ENCODE assay signal across 39 cellular contexts in the genomic region with DNA sequence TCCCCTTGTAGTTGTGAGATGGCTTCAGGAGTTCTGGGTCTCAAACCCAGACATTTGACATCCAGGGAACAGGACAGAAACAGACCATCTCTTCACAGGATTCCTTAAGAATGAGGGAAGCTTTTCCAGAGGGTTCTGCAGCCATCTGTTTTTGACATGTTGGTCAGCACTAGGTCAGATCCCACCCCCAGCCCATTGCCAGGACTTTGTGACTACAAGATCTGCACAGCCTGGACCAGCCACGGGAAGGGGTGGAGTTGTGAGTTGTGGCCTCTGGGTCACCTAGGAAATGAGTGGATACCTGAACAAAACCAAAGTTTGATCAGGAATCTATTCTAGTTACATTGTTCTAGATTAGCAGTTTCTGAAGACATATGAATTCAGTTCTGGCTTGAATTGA. TPM values are rescaled to one million over a fixed set of nuclear protein-coding genes. Genes with fewer than 3 reads are reported as not detected.
"Had no signal": no experiment of that assay in that cellular context is flagged by ENCODE, and none has a peak within 500 bp of the region (broad histone marks: within the 10 kb centered on the region; RNA-seq: fewer than 3 reads in every experiment).

No MANE protein-coding gene starts in this region.

- H3K36me3 ChIP-seq: adrenal gland, brain microvascular endothelial cell, breast epithelium, cardiac muscle cell had no signal

- H3K9me3 ChIP-seq: adrenal gland had no signal

- H3K4me1 ChIP-seq: adrenal gland, body of pancreas, breast epithelium had no signal

- ATAC-seq: activated CD8-positive, alpha-beta T cell treated with anti-CD3 and anti-CD28 coated beads for 36 hours; activated naive CD4-positive, alpha-beta T cell treated with anti-CD3 and anti-CD28 coated beads, Interleukin-2, amount 50 U/mL, for 72 hours; activated T-cell treated with anti-CD3 and anti-CD28 coated beads, Interleukin-2, amount 50 U/mL, for 4 hours; activated T-cell treated with anti-CD3 and anti-CD28 coated beads, Interleukin-2, amount 50 U/mL, for 72 hours; activated T-helper 17 cell treated with anti-CD3 and anti-CD28 coated beads, Interleukin-2, amount 50 U/mL, for 72 hours; body of pancreas had no signal

- DNase-seq: activated B cell treated with CpG ODN at 0.5 μM for 24 hours; activated CD4-positive, alpha-beta memory T cell treated with anti-CD3 and anti-CD28 coated beads for 36 hours; activated CD4-positive, alpha-beta T cell treated with anti-CD3 and anti-CD28 coated beads for 4 hours; activated CD4-positive, alpha-beta T cell treated with anti-CD3 and anti-CD28 coated beads, Interleukin-2, amount 10 ng/mL, durations not matched to agents 24 days and 14 days; activated CD4-positive, alpha-beta T cell treated with anti-CD3 and anti-CD28 coated beads, Interleukin-2, amount 50 U/mL, for 1 hour; activated CD4-positive, alpha-beta T cell treated with anti-CD3 and anti-CD28 coated beads, Interleukin-2, amount 50 U/mL, for 4 hours; activated CD4-positive, CD25-positive, alpha-beta regulatory T cell treated with anti-CD3 and anti-CD28 coated beads, Interleukin-2, amount 50 U/mL, for 72 hours; activated CD8-positive, alpha-beta memory T cell treated with anti-CD3 and anti-CD28 coated beads, Interleukin-2, amount 50 U/mL, for 4 hours; activated CD8-positive, alpha-beta T cell treated with anti-CD3 and anti-CD28 coated beads for 36 hours; activated effector memory CD4-positive, alpha-beta T cell treated with anti-CD3 and anti-CD28 coated beads, Interleukin-2, amount 50 U/mL, for 16 hours; activated gamma-delta T cell treated with Interleukin-2 at 50 U/mL for 16 hours; activated naive CD4-positive, alpha-beta T cell; activated naive CD4-positive, alpha-beta T cell treated with anti-CD3 and anti-CD28 coated beads for 36 hours; activated naive CD4-positive, alpha-beta T cell treated with anti-CD3 and anti-CD28 coated beads, Interleukin-2, amount 50 U/mL, for 16 hours; activated naive CD8-positive, alpha-beta T cell treated with anti-CD3 and anti-CD28 coated beads for 36 hours; activated T-cell treated with anti-CD3 and anti-CD28 coated beads for 4 hours; activated T-cell treated with anti-CD3 and anti-CD28 coated beads, Interleukin-2, amount 50 U/mL, for 1 hour; activated T-cell treated with anti-CD3 and anti-CD28 coated beads, Interleukin-2, amount 50 U/mL, for 4 hours; activated T-cell treated with anti-CD3 and anti-CD28 coated beads, Interleukin-2, amount 50 U/mL, for 72 hours; adrenal gland; amniotic stem cell; aorta; body of pancreas; brain microvascular endothelial cell; caudate nucleus; cerebellar nuclear complex; T-helper 1 cell; T-helper 2 cell; T-helper 9 cell had no signal

- H3K4me3 ChIP-seq: adrenal gland, body of pancreas, breast epithelium, cardiac muscle cell had no signal

- H3K27ac ChIP-seq: adrenal gland, body of pancreas, brain microvascular endothelial cell, breast epithelium, cardiac muscle cell, VCaP had no signal

- H3K27me3 ChIP-seq: adrenal gland, body of pancreas, brain microvascular endothelial cell, breast epithelium, cardiac muscle cell had no signal

- FAIRE-seq: astrocyte, TTC549 had no signal

RNA-seq across cellular contexts. Expression of a gene that starts 39.2 kb away (rescaled TPM):
- total RNA-seq: activated B cell treated with CpG ODN at 0.5 μM for 24 hours; activated CD4-positive, alpha-beta memory T cell treated with anti-CD3 and anti-CD28 coated beads for 36 hours; activated CD4-positive, alpha-beta T cell treated with anti-CD3 and anti-CD28 coated beads, Interleukin-2, amount 10 ng/mL, durations not matched to agents 24 days and 14 days; activated CD8-positive, alpha-beta memory T cell treated with anti-CD3 and anti-CD28 coated beads for 36 hours; activated CD8-positive, alpha-beta T cell treated with anti-CD3 and anti-CD28 coated beads for 36 hours; activated naive CD4-positive, alpha-beta T cell treated with anti-CD3 and anti-CD28 coated beads for 36 hours; activated naive CD4-positive, alpha-beta T cell treated with anti-CD3 and anti-CD28 coated beads, Interleukin-2, amount 50 U/mL, for 72 hours; activated naive CD8-positive, alpha-beta T cell treated with anti-CD3 and anti-CD28 coated beads for 36 hours; activated T-cell treated with anti-CD3 and anti-CD28 coated beads, Interleukin-2, amount 50 U/mL, for 4 hours; activated T-cell treated with anti-CD3 and anti-CD28 coated beads, Interleukin-2, amount 50 U/mL, for 72 hours; activated T-helper 1 cell treated with anti-CD3 and anti-CD28 coated beads, Interleukin-12 subunit alpha, Interleukin-12 subunit beta, Interleukin-2, Interleukin-4 antibody, amounts not matched to agents 30 ng/mL and 10 ng/mL and 1 ng/mL, durations not matched to agents 14 hours and 24 hours and 36 hours; activated T-helper 17 cell treated with anti-CD3 and anti-CD28 coated beads, Interleukin-2, amount 50 U/mL, for 72 hours; adrenal gland; aorta; astrocyte; body of pancreas; breast epithelium; cardiac muscle cell; chondrocyte had no signal
- polyA plus RNA-seq: adrenal gland, aorta, cardiac muscle cell had no signal

RNA-seq across cellular contexts. Expression of a gene that starts 53.5 kb away (rescaled TPM):
- total RNA-seq: activated B cell treated with CpG ODN at 0.5 μM for 24 hours; activated CD4-positive, alpha-beta memory T cell treated with anti-CD3 and anti-CD28 coated beads for 36 hours; activated CD4-positive, alpha-beta T cell treated with anti-CD3 and anti-CD28 coated beads, Interleukin-2, amount 10 ng/mL, durations not matched to agents 24 days and 14 days; activated CD8-positive, alpha-beta memory T cell treated with anti-CD3 and anti-CD28 coated beads for 36 hours; activated CD8-positive, alpha-beta T cell treated with anti-CD3 and anti-CD28 coated beads for 36 hours; activated naive CD4-positive, alpha-beta T cell treated with anti-CD3 and anti-CD28 coated beads for 36 hours; activated naive CD4-positive, alpha-beta T cell treated with anti-CD3 and anti-CD28 coated beads, Interleukin-2, amount 50 U/mL, for 72 hours; activated naive CD8-positive, alpha-beta T cell treated with anti-CD3 and anti-CD28 coated beads for 36 hours; activated T-cell treated with anti-CD3 and anti-CD28 coated beads, Interleukin-2, amount 50 U/mL, for 72 hours; activated T-helper 1 cell treated with anti-CD3 and anti-CD28 coated beads, Interleukin-12 subunit alpha, Interleukin-12 subunit beta, Interleukin-2, Interleukin-4 antibody, amounts not matched to agents 30 ng/mL and 10 ng/mL and 1 ng/mL, durations not matched to agents 14 hours and 24 hours and 36 hours had no signal
